ENCODE assay signal across 12 cellular contexts in the genomic region with DNA sequence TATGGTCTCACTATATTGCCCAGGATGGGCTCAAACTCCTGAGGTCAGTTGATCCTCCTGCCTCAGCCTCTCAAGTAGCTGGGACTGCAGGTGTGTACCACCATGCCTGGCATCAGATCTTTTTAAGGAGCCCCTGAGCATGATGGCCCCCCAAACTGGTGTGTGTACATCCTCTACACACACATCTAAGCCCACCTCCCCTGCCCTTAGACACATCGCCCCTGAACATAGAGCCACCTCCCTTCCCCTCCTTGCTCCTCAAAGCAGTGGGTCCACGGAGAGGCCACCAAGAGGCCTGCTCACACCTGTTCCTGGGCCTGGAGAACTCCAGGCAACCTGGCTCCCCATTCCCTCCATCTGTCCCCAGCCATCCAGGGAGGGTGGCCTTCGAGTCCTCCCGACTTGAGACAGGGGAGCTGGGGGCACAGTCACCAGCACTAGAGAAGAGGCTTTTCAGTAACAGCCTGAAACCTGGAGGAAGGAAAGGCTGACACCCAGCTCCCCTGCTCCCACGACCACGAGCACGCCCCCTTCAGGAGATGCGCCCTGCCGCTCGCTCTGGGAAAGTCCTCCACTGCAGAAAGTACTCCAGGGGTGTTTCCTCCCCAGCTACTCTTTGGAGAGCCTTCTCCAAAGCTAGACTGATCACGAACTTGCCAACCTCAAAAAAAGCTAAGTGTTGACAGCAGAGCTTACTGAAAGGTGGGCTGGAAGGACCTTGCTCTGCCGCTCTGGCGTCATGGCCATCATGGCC. TPM values are rescaled to one million over a fixed set of nuclear protein-coding genes. Genes with fewer than 3 reads are reported as not detected.
DNase-seq lines count a peak whose midpoint lies in the region; ATAC-seq, FAIRE-seq and TF ChIP-seq lines count a peak whose summit lies in the region.
"Had no signal": no experiment of that assay in that cellular context is flagged by ENCODE, and none has a peak within 500 bp of the region (broad histone marks: within the 10 kb centered on the region; RNA-seq: fewer than 3 reads in every experiment).

No MANE protein-coding gene starts in this region.

- no peaks in the 10 kb centered on the region for H3K36me3 ChIP-seq in lung (ENCODE audit: control insufficient read depth in 2 of 2, insufficient read depth in 2 of 2, low read length in 2 of 2)

- H3K27ac ChIP-seq in lung (ENCODE audit: low read depth in 1 of 2, low read length in 1 of 2): peak overlapping the region; percentile 35 to 59

- H3K9me3 ChIP-seq in lung (ENCODE audit: control insufficient read depth in 2 of 2, insufficient read depth in 1 of 2, low read length in 1 of 2): no peaks in the 10 kb centered on the region

- H3K9me3 Mint-ChIP-seq in activated naive CD4-positive, alpha-beta T cell treated with anti-CD3 and anti-CD28 coated beads, Interleukin-2, amount 50 U/mL, for 24 hours: no peaks in the 10 kb centered on the region
- peaks cover 11% of the 10 kb centered on the region for H3K9me3 Mint-ChIP-seq in activated T-helper 2 cell treated with anti-CD3 and anti-CD28 coated beads, Interferon-gamma antibody, Interleukin-2, Interleukin-4, amounts not matched to agents 10 μg/mL and 5 μg/mL and 100 μg/mL, durations not matched to agents 14 hours and 24 hours and 36 hours

- peak overlapping the region; percentile 39 for H3K4me3 Mint-ChIP-seq in activated naive CD4-positive, alpha-beta T cell treated with anti-CD3 and anti-CD28 coated beads, Interleukin-2, amount 50 U/mL, for 24 hours
- H3K4me3 Mint-ChIP-seq in activated T-helper 2 cell treated with anti-CD3 and anti-CD28 coated beads, Interferon-gamma antibody, Interleukin-2, Interleukin-4, amounts not matched to agents 10 μg/mL and 5 μg/mL and 100 μg/mL, durations not matched to agents 14 hours and 24 hours and 36 hours (ENCODE audit: low read depth): no peak overlapping the region

- peaks cover 4% of the 10 kb centered on the region for H3K36me3 Mint-ChIP-seq in activated naive CD4-positive, alpha-beta T cell treated with anti-CD3 and anti-CD28 coated beads, Interleukin-2, amount 50 U/mL, for 24 hours
- H3K36me3 Mint-ChIP-seq in activated T-helper 2 cell treated with anti-CD3 and anti-CD28 coated beads, Interferon-gamma antibody, Interleukin-2, Interleukin-4, amounts not matched to agents 10 μg/mL and 5 μg/mL and 100 μg/mL, durations not matched to agents 14 hours and 24 hours and 36 hours (ENCODE audit: low read depth): peaks cover 6% of the 10 kb centered on the region

- no peak overlapping the region for H3K4me3 ChIP-seq in lung

- peaks cover 0 to 23% of the 10 kb centered on the region in 2 donors for H3K4me1 ChIP-seq in lung (ENCODE audit: control insufficient read depth in 2 of 2, insufficient read depth in 2 of 2, low read length in 2 of 2)

- peaks cover 28% of the 10 kb centered on the region for H3K4me1 Mint-ChIP-seq in activated naive CD4-positive, alpha-beta T cell treated with anti-CD3 and anti-CD28 coated beads, Interleukin-2, amount 50 U/mL, for 24 hours
- H3K4me1 Mint-ChIP-seq in activated T-helper 2 cell treated with anti-CD3 and anti-CD28 coated beads, Interferon-gamma antibody, Interleukin-2, Interleukin-4, amounts not matched to agents 10 μg/mL and 5 μg/mL and 100 μg/mL, durations not matched to agents 14 hours and 24 hours and 36 hours (ENCODE audit: low read depth): peaks cover 24% of the 10 kb centered on the region

- peak; percentile 52 for FAIRE-seq in urothelium cell line (lab: Jason Lieb, UNC)
- FAIRE-seq: GM18507 had no signal

- ATAC-seq in lung (ENCODE audit: insufficient read depth, low FRiP score) (no peak), GM21447 (IDR thresholded peaks at IDR 0.05; ENCODE audit: unreplicated experiment) (no peak), GM18870 (IDR thresholded peaks at IDR 0.05; ENCODE audit: unreplicated experiment) (no peak), GM19467 (IDR thresholded peaks at IDR 0.05; ENCODE audit: unreplicated experiment) (no peak)

- intact Hi-C loops in activated T-helper 2 cell treated with anti-CD3 and anti-CD28 coated beads, Interferon-gamma antibody, Interleukin-2, Interleukin-4, amounts not matched to agents 10 μg/mL and 5 μg/mL and 100 μg/mL, durations not matched to agents 14 hours and 24 hours and 36 hours (cut with micrococcal nuclease): loop anchor here (2.0 to 5.0 kb wide), 2 partner anchors 38 to 67 kb away; a partner anchor contains a TSS

- 75 to 76% methylated on average over 13 of the region's 13 CpGs for WGBS in lung, 2 donors

- no peak for TF ChIP-seq CTCF in lung (IDR thresholded peaks at IDR 0.05; ENCODE audit: control extremely low read depth, extremely low read depth)

- H3K27ac Mint-ChIP-seq in activated naive CD4-positive, alpha-beta T cell treated with anti-CD3 and anti-CD28 coated beads, Interleukin-2, amount 50 U/mL, for 24 hours: peak overlapping the region; percentile 94
- peak overlapping the region; percentile 73 for H3K27ac Mint-ChIP-seq in activated T-helper 2 cell treated with anti-CD3 and anti-CD28 coated beads, Interferon-gamma antibody, Interleukin-2, Interleukin-4, amounts not matched to agents 10 μg/mL and 5 μg/mL and 100 μg/mL, durations not matched to agents 14 hours and 24 hours and 36 hours

- DNase-seq in activated naive CD4-positive, alpha-beta T cell treated with anti-CD3 and anti-CD28 coated beads, Interleukin-2, amount 50 U/mL, for 16 hours: no peak
- no peak for DNase-seq in activated T-helper 2 cell treated with anti-CD3 and anti-CD28 coated beads, Interferon-gamma antibody, Interleukin-2, Interleukin-4, amounts not matched to agents 10 μg/mL and 5 μg/mL and 100 μg/mL, durations not matched to agents 14 hours and 24 hours and 36 hours (ENCODE audit: low spot score)
- DNase-seq in lung (ENCODE audit: low spot score) (no peak), urothelium cell line (ENCODE audit: low spot score) (no peak)
- DNase-seq: mesendoderm, NCI-H1417 treated with DMSO at 0.1 percent for 48 hours had no signal

- H3K27me3 Mint-ChIP-seq in activated naive CD4-positive, alpha-beta T cell treated with anti-CD3 and anti-CD28 coated beads, Interleukin-2, amount 50 U/mL, for 24 hours: no peaks in the 10 kb centered on the region
- H3K27me3 Mint-ChIP-seq in activated T-helper 2 cell treated with anti-CD3 and anti-CD28 coated beads, Interferon-gamma antibody, Interleukin-2, Interleukin-4, amounts not matched to agents 10 μg/mL and 5 μg/mL and 100 μg/mL, durations not matched to agents 14 hours and 24 hours and 36 hours (ENCODE audit: low read depth): no peaks in the 10 kb centered on the region

- H3K27me3 ChIP-seq in lung (ENCODE audit: control insufficient read depth, insufficient read depth): no peaks in the 10 kb centered on the region

RNA-seq across cellular contexts. Expression of a gene that starts 12.6 kb away (rescaled TPM):
- 0.14 and 0.18 TPM in 2 replicates for total RNA-seq in activated T-helper 2 cell treated with anti-CD3 and anti-CD28 coated beads, Interferon-gamma antibody, Interleukin-2, Interleukin-4, amounts not matched to agents 10 μg/mL and 5 μg/mL and 100 μg/mL, durations not matched to agents 14 hours and 24 hours and 36 hours
- 10 to 100 TPM in 1 of 2 donors, 1 to 10 TPM in 1; 8.8 to 36.8 TPM for total RNA-seq in lung
- polyA plus RNA-seq in lung: 1 to 10 TPM; 8.0 to 9.3 TPM

RNA-seq across cellular contexts. Expression of a gene that starts 12.8 kb away (rescaled TPM):
- total RNA-seq in activated T-helper 2 cell treated with anti-CD3 and anti-CD28 coated beads, Interferon-gamma antibody, Interleukin-2, Interleukin-4, amounts not matched to agents 10 μg/mL and 5 μg/mL and 100 μg/mL, durations not matched to agents 14 hours and 24 hours and 36 hours: 0.11 and 0.14 TPM in 2 replicates
- total RNA-seq in lung: under 1 TPM; 0.31 to 0.49 TPM
- under 1 TPM; 0.11 to 0.12 TPM for polyA plus RNA-seq in lung
- total RNA-seq: fibroblast of villous mesenchyme had no signal

RNA-seq across cellular contexts. Expression of a gene that starts 34.9 kb away (rescaled TPM):
- 83.2 and 85.6 TPM in 2 replicates for total RNA-seq in activated T-helper 2 cell treated with anti-CD3 and anti-CD28 coated beads, Interferon-gamma antibody, Interleukin-2, Interleukin-4, amounts not matched to agents 10 μg/mL and 5 μg/mL and 100 μg/mL, durations not matched to agents 14 hours and 24 hours and 36 hours
- total RNA-seq in lung: 10 to 100 TPM; 58.7 to 60.3 TPM
- 10 to 100 TPM; 64.1 to 77.7 TPM for polyA plus RNA-seq in lung

RNA-seq across cellular contexts. Expression of a gene that starts 53.4 kb away (rescaled TPM):
- total RNA-seq in activated T-helper 2 cell treated with anti-CD3 and anti-CD28 coated beads, Interferon-gamma antibody, Interleukin-2, Interleukin-4, amounts not matched to agents 10 μg/mL and 5 μg/mL and 100 μg/mL, durations not matched to agents 14 hours and 24 hours and 36 hours: 28.8 and 33.2 TPM in 2 replicates
- total RNA-seq in lung: 1 to 10 TPM; 4.4 to 5.6 TPM
- 1 to 10 TPM; 1.8 to 8.7 TPM for polyA plus RNA-seq in lung
- total RNA-seq: fibroblast of villous mesenchyme had no signal
